Comparison of ENCODE assay signal across 16 cellular contexts in the genomic region with DNA sequence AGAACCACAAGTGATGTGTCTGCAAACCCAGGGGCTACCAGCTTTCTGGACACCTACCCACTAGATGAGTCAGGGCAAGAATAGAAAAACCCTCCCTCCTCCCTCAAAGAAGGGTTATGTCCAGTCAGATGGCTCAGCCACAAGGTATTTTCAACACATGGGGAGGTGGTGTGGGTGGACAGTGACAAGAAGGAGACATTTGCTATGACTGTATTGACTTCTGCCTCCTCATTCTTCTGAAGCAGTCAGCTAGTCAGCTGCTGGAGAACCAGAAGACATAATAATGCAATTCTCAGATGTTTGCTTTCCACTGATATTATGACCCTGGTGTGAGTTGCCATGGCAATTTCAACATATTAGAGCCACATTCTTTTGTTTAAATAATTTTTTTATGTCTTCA.
DNase-seq lines count a peak whose midpoint lies in the region; ATAC-seq and TF ChIP-seq lines count a peak whose summit lies in the region.
"Had no signal": no experiment of that assay in that cellular context is flagged by ENCODE, and none has a peak within 500 bp of the region (broad histone marks: within the 10 kb centered on the region; RNA-seq: fewer than 3 reads in every experiment).

No MANE protein-coding gene starts in this region.

- DNase-seq in AG08395 (ENCODE audit: low spot score) = peak; percentile 31
- DNase-seq in fibroblast of gingiva (ENCODE audit: low read depth) = peak; percentile 26
- no peak for DNase-seq in COLO829 (ENCODE audit: low spot score)
- DNase-seq in stimulated activated CD4-positive, alpha-beta T cell treated with anti-CD3 and anti-CD28 coated beads, Interleukin-4, amount 100 ng/mL, for 1 hour = no peak
- DNase-seq: activated naive CD4-positive, alpha-beta T cell treated with anti-CD3 and anti-CD28 coated beads, Interleukin-2, amount 50 U/mL, for 16 hours; BE2C; effector CD4-positive, alpha-beta T cell; Karpas-422; naive thymus-derived CD8-positive, alpha-beta T cell; NCI-H2171 treated with DMSO at 0.1 percent for 48 hours; small intestine had no signal

- TF ChIP-seq EP300 in gastroesophageal sphincter (IDR thresholded peaks at IDR 0.05) = no peak

- ATAC-seq in GM19023 (IDR thresholded peaks at IDR 0.05; ENCODE audit: unreplicated experiment) = peak; percentile 75
- peak; percentile 79 for ATAC-seq in HG03442 (IDR thresholded peaks at IDR 0.05; ENCODE audit: unreplicated experiment)
- ATAC-seq in gastroesophageal sphincter = no peak
- no peak for ATAC-seq in HG03280 (IDR thresholded peaks at IDR 0.05; ENCODE audit: unreplicated experiment)
- ATAC-seq: activated CD4-positive, CD25-positive, alpha-beta regulatory T cell treated with anti-CD3 and anti-CD28 coated beads, Interleukin-2, amount 50 U/mL, for 24 hours; naive thymus-derived CD8-positive, alpha-beta T cell had no signal

- TF ChIP-seq CTCF in gastroesophageal sphincter (IDR thresholded peaks at IDR 0.05) = no peak

- no peaks in the 10 kb centered on the region for H3K36me3 ChIP-seq in gastroesophageal sphincter
- H3K36me3 ChIP-seq: BE2C had no signal

- H3K4me3 ChIP-seq in gastroesophageal sphincter = no peak overlapping the region

- H3K9me3 ChIP-seq in gastroesophageal sphincter = no peaks in the 10 kb centered on the region
- H3K9me3 ChIP-seq: BE2C had no signal

- no peak for TF ChIP-seq POLR2A in gastroesophageal sphincter (IDR thresholded peaks at IDR 0.05)

- no peaks in the 10 kb centered on the region for H3K4me1 ChIP-seq in gastroesophageal sphincter
- H3K4me1 ChIP-seq: BE2C had no signal

- no peak overlapping the region for H3K27ac ChIP-seq in gastroesophageal sphincter

- no peaks in the 10 kb centered on the region for H3K27me3 ChIP-seq in gastroesophageal sphincter
- H3K27me3 ChIP-seq: BE2C had no signal

Comparison
In these comparisons a context has a peak if more than half of its experiments do, and no peak if none do; other contexts are left out.
1. DNase-seq: peak in AG08395 (single experiment) and fibroblast of gingiva (single experiment); none in COLO829 (single experiment) and stimulated activated CD4-positive, alpha-beta T cell treated with anti-CD3 and anti-CD28 coated beads, Interleukin-4, amount 100 ng/mL, for 1 hour (single experiment).
2. ATAC-seq: peak in GM19023 (single experiment) and HG03442 (single experiment); none in gastroesophageal sphincter (single experiment) and HG03280 (single experiment).